Comparison of ENCODE assay signal across 9 cellular contexts in the genomic region with DNA sequence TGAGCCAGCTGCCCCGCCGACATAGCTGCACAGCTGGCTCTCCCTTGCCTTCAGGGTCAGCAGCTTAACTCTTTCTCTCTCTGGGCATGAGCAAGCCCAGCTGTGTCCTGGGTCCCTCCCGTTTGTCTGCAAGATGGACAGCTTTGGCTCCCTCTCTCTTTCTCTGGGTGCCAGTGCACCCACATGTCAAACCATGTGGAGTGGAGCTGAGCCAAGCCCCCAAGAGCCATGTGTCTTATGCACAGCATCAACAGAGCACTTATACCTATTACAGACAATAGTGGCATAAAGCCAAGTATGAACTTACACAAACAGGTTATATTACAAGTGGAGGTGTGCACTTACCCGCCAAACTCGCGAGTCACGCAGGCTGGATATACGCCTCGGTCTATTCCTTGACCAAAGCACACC. TPM values are rescaled to one million over a fixed set of nuclear protein-coding genes. Genes with fewer than 3 reads are reported as not detected.
DNase-seq lines count a peak whose midpoint lies in the region; ATAC-seq and TF ChIP-seq lines count a peak whose summit lies in the region.
"Had no signal": no experiment of that assay in that cellular context is flagged by ENCODE, and none has a peak within 500 bp of the region (broad histone marks: within the 10 kb centered on the region; RNA-seq: fewer than 3 reads in every experiment).

No MANE protein-coding gene starts in this region.

- no peaks in the 10 kb centered on the region for H3K27me3 ChIP-seq in Panc1 (ENCODE audit: control insufficient read depth, insufficient read depth, low read length)
- peaks cover 4% of the 10 kb centered on the region for H3K27me3 ChIP-seq in fibroblast of lung (ENCODE audit: control insufficient read depth, insufficient read depth, low read length)
- no peaks in the 10 kb centered on the region for H3K27me3 ChIP-seq in spleen (replicated peaks in 1 of 7)
- H3K27me3 ChIP-seq: body of pancreas had no signal

- H3K9me3 ChIP-seq in Panc1 (ENCODE audit: control insufficient read depth, insufficient read depth, low read depth, low read length) (no peaks in the 10 kb centered on the region), fibroblast of lung (ENCODE audit: control insufficient read depth, insufficient read depth, low read depth, low read length) (no peaks in the 10 kb centered on the region), spleen (no peaks in the 10 kb centered on the region)
- H3K9me3 ChIP-seq: body of pancreas had no signal

- TF ChIP-seq CTCF in GM12875 (IDR thresholded peaks at IDR 0.05; ENCODE audit: borderline replicate concordance, insufficient read depth, low read depth, low read length), result peak; percentile 57
- peak; percentile 61 for TF ChIP-seq CTCF in Panc1 (IDR thresholded peaks at IDR 0.05)
- peak; percentile 39 to 52 for TF ChIP-seq CTCF in fibroblast of lung (conservative IDR thresholded peaks at IDR 0.05 in 1 of 2, IDR thresholded peaks at IDR 0.05 in 1 of 2; ENCODE audit: low read depth in 1 of 2, low read length in 2 of 2)
- peak in 7 of 11 experiments; percentile 20 to 47 (median 36) for TF ChIP-seq CTCF in spleen (IDR thresholded peaks at IDR 0.05 in 8 of 11, conservative IDR thresholded peaks at IDR 0.05 in 3 of 11)
- no peak for TF ChIP-seq CTCF in omental fat pad (IDR thresholded peaks at IDR 0.05)

- no peaks in the 10 kb centered on the region for H4K20me1 ChIP-seq in fibroblast of lung (ENCODE audit: control insufficient read depth, extremely low read depth, insufficient read depth, low read length)

- BruUV-seq in Panc1 (replicated peaks; lab: Mats Ljungman, UMichigan), result no TSS peak

- H3K4me3 ChIP-seq in GM12875 (ENCODE audit: low read depth, low read length) (no peak overlapping the region), Panc1 (ENCODE audit: low read depth in 2 of 2, low read length in 2 of 2) (no peak overlapping the region), fibroblast of lung (replicated peaks in 1 of 4; ENCODE audit: control extremely low read depth in 1 of 4, insufficient read depth in 1 of 4, low read depth in 3 of 4, low read length in 4 of 4) (no peak overlapping the region), spleen (no peak overlapping the region)
- H3K4me3 ChIP-seq: body of pancreas had no signal

- H3K4me2 ChIP-seq in fibroblast of lung (ENCODE audit: extremely low read depth, insufficient read depth, low read length), result no peak overlapping the region

- POLR2A ChIA-PET in Panc1 (lab: Charles Lee), result no interaction called here

- H3K27ac ChIP-seq in Panc1 (ENCODE audit: low read length), result no peak overlapping the region
- no peak overlapping the region for H3K27ac ChIP-seq in fibroblast of lung (ENCODE audit: insufficient read depth, low read length)
- H3K27ac ChIP-seq in spleen, result no peak overlapping the region
- H3K27ac ChIP-seq: body of pancreas had no signal

- CTCF ChIA-PET in Panc1 (lab: Charles Lee), result interaction anchor here (0.5 to 1.2 kb wide), 7 partner anchors 10 to 321 kb away, joined by 3 to 5 read pairs (median 4); no protein-coding TSS in a partner anchor

- H3K9ac ChIP-seq in fibroblast of lung (ENCODE audit: insufficient read depth, low read length), result no peak overlapping the region

- in situ Hi-C loops in Panc1 (cut with HindIII; ENCODE audit: low pct_unique_long_range_greater_than_20kb, low sequenced_read_pairs), result no loop called here

- H2AFZ ChIP-seq in fibroblast of lung (ENCODE audit: low read length), result no peak overlapping the region

- 72 to 81% (median 79%) methylated on average over 9 of the region's 9 CpGs for WGBS in spleen, 5 donors

- ATAC-seq in Panc1, result peak; percentile 82
- ATAC-seq in omental fat pad (ENCODE audit: low FRiP score), result no peak
- ATAC-seq: body of pancreas had no signal

- DNase-seq in AG20443 (ENCODE audit: low spot score) (peak; percentile 31), Panc1 (ENCODE audit: low read depth, low spot score) (peak; percentile 8), fibroblast of lung (ENCODE audit: low read depth in 2 of 2) (peak; percentile 39 to 48), spleen (no peak), omental fat pad (ENCODE audit: low spot score) (no peak), retina (no peak)
- no peak for DNase-seq in activated CD8-positive, alpha-beta memory T cell treated with anti-CD3 and anti-CD28 coated beads, Interleukin-2, amount 50 U/mL, for 4 hours

- no peaks in the 10 kb centered on the region for H3K79me2 ChIP-seq in fibroblast of lung (ENCODE audit: control insufficient read depth, insufficient read depth, low read length)

- H3K36me3 ChIP-seq in Panc1 (ENCODE audit: control insufficient read depth, insufficient read depth, low read length), result no peaks in the 10 kb centered on the region
- no peaks in the 10 kb centered on the region for H3K36me3 ChIP-seq in fibroblast of lung (ENCODE audit: control insufficient read depth, insufficient read depth, low read length)
- no peaks in the 10 kb centered on the region for H3K36me3 ChIP-seq in spleen

- intact Hi-C loops in Panc1 (cut with micrococcal nuclease; ENCODE audit: unreplicated experiment) (no loop called here), spleen (cut with DNase I; ENCODE audit: low total_unique reads) (no loop called here)

- TF ChIP-seq POLR2A in spleen (IDR thresholded peaks at IDR 0.05), result no peak

- H3K4me1 ChIP-seq in Panc1 (ENCODE audit: control insufficient read depth, insufficient read depth, low read length) (no peaks in the 10 kb centered on the region), fibroblast of lung (ENCODE audit: control insufficient read depth, extremely low read depth, insufficient read depth, low read length) (no peaks in the 10 kb centered on the region), spleen (no peaks in the 10 kb centered on the region)
- H3K4me1 ChIP-seq: body of pancreas had no signal

RNA-seq across cellular contexts. Expression of a gene that starts 35.7 kb away (rescaled TPM):
- total RNA-seq in Panc1 (2021; ENCODE audit: unreplicated experiment) (18.0 TPM), fibroblast of lung (11.9 and 12.1 TPM in 2 replicates), spleen (10 to 100 TPM; 10.0 to 28.3 (median 22.3) TPM), omental fat pad (10 to 100 TPM; 15.1 to 31.1 (median 15.8) TPM)
- polyA plus RNA-seq in Panc1 (2012; ENCODE audit: insufficient read length), result 7.2 TPM
- polyA plus RNA-seq in fibroblast of lung (12.3 and 14.3 TPM in 2 replicates), spleen (10 to 100 TPM in 1 of 3 donors, 1 to 10 TPM in 2; 6.9 to 10.8 (median 6.9) TPM)
- polyA plus RNA-seq in fibroblast of lung (2012), result 7.8 and 8.0 TPM in 2 replicates
- polyA minus RNA-seq in fibroblast of lung (ENCODE audit: low replicate concordance), result 5.7 and 11.2 TPM in 2 replicates

RNA-seq across cellular contexts. Expression of a gene that starts 49.2 kb away (rescaled TPM):
- 4.8 TPM for total RNA-seq in Panc1 (2021; ENCODE audit: unreplicated experiment)
- 1.3 TPM for polyA plus RNA-seq in Panc1 (2012; ENCODE audit: insufficient read length)
- total RNA-seq in fibroblast of lung, result 15.7 and 20.0 TPM in 2 replicates
- 16.9 and 52.6 TPM in 2 replicates for polyA plus RNA-seq in fibroblast of lung
- polyA plus RNA-seq in fibroblast of lung (2012), result 10.4 and 26.6 TPM in 2 replicates
- 9.6 and 20.6 TPM in 2 replicates for polyA minus RNA-seq in fibroblast of lung (ENCODE audit: low replicate concordance)
- total RNA-seq in spleen, result 10 to 100 TPM; 36.2 to 84.3 (median 61.8) TPM
- polyA plus RNA-seq in spleen, result 10 to 100 TPM; 24.8 to 38.1 (median 28.5) TPM
- total RNA-seq in omental fat pad, result 100 to 1,000 TPM in 2 of 4 donors, 10 to 100 TPM in 2; 52.3 to 113 (median 78.9) TPM

Comparison
In these comparisons a context has a peak if more than half of its experiments do, and no peak if none do; other contexts are left out.
1. DNase-seq: peak in AG20443 (single experiment), Panc1 (single experiment) and fibroblast of lung (2 of 2); none in spleen (single experiment), omental fat pad (single experiment), retina (single experiment) and activated CD8-positive, alpha-beta memory T cell treated with anti-CD3 and anti-CD28 coated beads, Interleukin-2, amount 50 U/mL, for 4 hours (single experiment).
2. CTCF ChIP-seq: peak in GM12875 (single experiment), Panc1 (single experiment), fibroblast of lung (2 of 2) and spleen (7 of 11); none in omental fat pad (0 of 3).